In genomic region chr10:80537705-80538480, GRCh38 we compare ENCODE assay signal across 14 cellular contexts. TPM values are rescaled to one million over a fixed set of nuclear protein-coding genes. Genes with fewer than 3 reads are reported as not detected.
DNase-seq lines count a peak whose midpoint lies in the region; ATAC-seq, FAIRE-seq and TF ChIP-seq lines count a peak whose summit lies in the region.
"Had no signal": no experiment of that assay in that cellular context is flagged by ENCODE, and none has a peak within 500 bp of the region (broad histone marks: within the 10 kb centered on the region; RNA-seq: fewer than 3 reads in every experiment).

Gene SH2D4B, plus strand, starts transcription at chr10:80537902. Its CDS starts 430 bp downstream, at chr10:80538332.

- POLR2A ChIA-PET in Caco-2 (lab: Charles Lee) = no interaction called here

- intact Hi-C loops in Caco-2 (cut with micrococcal nuclease; ENCODE audit: unreplicated experiment) = no loop called here

- no CpG with 5 or more reads among the region's 19 CpGs for WGBS in neuronal stem cell (ENCODE audit: extremely low coverage in 2 of 2, insufficient read length in 2 of 2, insufficient replicate concordance in 1 of 2), 2 donors

- TF ChIP-seq CTCF in Caco-2 (IDR thresholded peaks at IDR 0.05; ENCODE audit: insufficient read depth in 1 of 2, low read depth in 1 of 2, low read length in 1 of 2, severe bottlenecking in 1 of 2, unreplicated experiment in 1 of 2) (no peak), coronary artery (IDR thresholded peaks at IDR 0.05) (no peak)

- no peak within 1 kb of the TSS for H4K8ac ChIP-seq in neuronal stem cell (ENCODE audit: low read depth, low read length)

- no peak within 1 kb of the TSS for H2BK12ac ChIP-seq in neuronal stem cell (ENCODE audit: low read length)

- H2BK5ac ChIP-seq in neuronal stem cell (ENCODE audit: low read length) = peak within 1 kb of the TSS; percentile 46

- peak within 1 kb of the TSS; percentile 81 for H3K4me3 Mint-ChIP-seq in Caco-2 (ENCODE audit: unreplicated experiment)

- CTCF ChIA-PET in Caco-2 (lab: Charles Lee) = no interaction called here

- no peaks in the 10 kb centered on the region for H3K27me3 ChIP-seq in Caco-2 (replicated peaks; ENCODE audit: control insufficient read depth, insufficient read depth, low read length)
- H3K27me3 ChIP-seq in neuronal stem cell (ENCODE audit: control insufficient read depth in 3 of 3, insufficient read depth in 3 of 3, low read depth in 1 of 3, low read length in 3 of 3) = no peaks in the 10 kb centered on the region

- no peaks in the 10 kb centered on the region for H3K27me3 Mint-ChIP-seq in Caco-2 (ENCODE audit: insufficient read depth, unreplicated experiment)

- no peak within 1 kb of the TSS for H3K9ac ChIP-seq in neuronal stem cell (ENCODE audit: low read depth, low read length, poor library complexity)

- peak within 1 kb of the TSS; percentile 34 for H3K23ac ChIP-seq in neuronal stem cell (ENCODE audit: low read depth, low read length, poor library complexity)

- H3K36me3 ChIP-seq in Caco-2 (ENCODE audit: control insufficient read depth, insufficient read depth, low read length) (no peaks in the 10 kb centered on the region), neuronal stem cell (replicated peaks in 1 of 2; ENCODE audit: control insufficient read depth in 2 of 2, insufficient read depth in 2 of 2, low read length in 2 of 2) (no peaks in the 10 kb centered on the region)

- H2AK5ac ChIP-seq in neuronal stem cell (ENCODE audit: low read depth, low read length) = no peak within 1 kb of the TSS

- peak within 1 kb of the TSS; percentile 2 for H2BK120ac ChIP-seq in neuronal stem cell (ENCODE audit: low read depth, low read length)

- H3K4me1 ChIP-seq in Caco-2 = peaks cover 4% of the 10 kb centered on the region; the same call in 1 of the 2 replicates
- peaks cover 0 to 16% of the 10 kb centered on the region in 2 donors for H3K4me1 ChIP-seq in neuronal stem cell (ENCODE audit: control insufficient read depth in 2 of 2, insufficient read depth in 1 of 2, low read depth in 1 of 2, low read length in 2 of 2)

- H3K79me1 ChIP-seq in neuronal stem cell (ENCODE audit: low read depth, low read length) = peaks cover 2% of the 10 kb centered on the region

- H2AFZ ChIP-seq in neuronal stem cell (ENCODE audit: low read length) = no peak within 1 kb of the TSS

- H2BK15ac ChIP-seq in neuronal stem cell (ENCODE audit: low read length) = peak within 1 kb of the TSS; percentile 73

- H3K27ac Mint-ChIP-seq in Caco-2 (ENCODE audit: unreplicated experiment) = no peak within 1 kb of the TSS

- no peak within 1 kb of the TSS for H3K4me2 ChIP-seq in neuronal stem cell (ENCODE audit: insufficient read depth, low read length, poor library complexity, severe bottlenecking)

- H3K9me3 Mint-ChIP-seq in Caco-2 (ENCODE audit: unreplicated experiment) = no peaks in the 10 kb centered on the region
- H3K9me3 Mint-ChIP-seq: neural crest cell had no signal

- no peaks in the 10 kb centered on the region for H3K9me3 ChIP-seq in Caco-2
- no peaks in the 10 kb centered on the region for H3K9me3 ChIP-seq in neuronal stem cell (replicated peaks in 1 of 2; ENCODE audit: control insufficient read depth in 2 of 2, insufficient read depth in 1 of 2, low read depth in 1 of 2, low read length in 2 of 2)

- H3K27ac ChIP-seq in coronary artery = no peak within 1 kb of the TSS
- no peak within 1 kb of the TSS for H3K27ac ChIP-seq in neuronal stem cell (replicated peaks; ENCODE audit: low read length)

- peak within 1 kb of the TSS; percentile 72 for H3K18ac ChIP-seq in neuronal stem cell (ENCODE audit: low read length)

- H3K4me1 Mint-ChIP-seq in Caco-2 (ENCODE audit: low read depth, unreplicated experiment) = no peaks in the 10 kb centered on the region
- H3K4me1 Mint-ChIP-seq: neural crest cell had no signal

- H3K4ac ChIP-seq in neuronal stem cell (ENCODE audit: low read length) = peak within 1 kb of the TSS; percentile 1

- peaks cover 11% of the 10 kb centered on the region for H3K36me3 Mint-ChIP-seq in Caco-2 (ENCODE audit: insufficient read depth, unreplicated experiment)

- H3K14ac ChIP-seq in neuronal stem cell (ENCODE audit: low read length) = peak within 1 kb of the TSS; percentile 31

- DNase-seq in Caco-2 (no peak), NCI-H2196 (lab: John Stamatoyannopoulos, UW; ENCODE audit: unreplicated experiment) (peak; percentile 13), coronary artery (ENCODE audit: low spot score) (peak; percentile 52), neuronal stem cell (ENCODE audit: low spot score) (no peak), NCI-H345 treated with DMSO at 0.1 percent for 48 hours (lab: John Stamatoyannopoulos, UW; ENCODE audit: unreplicated experiment) (no peak), SIG-M5 (lab: John Stamatoyannopoulos, UW) (no peak), GM12892 (ENCODE audit: insufficient read length) (no peak)
- DNase-seq: activated CD4-positive, CD25-positive, alpha-beta regulatory T cell treated with anti-CD3 and anti-CD28 coated beads, Interleukin-2, amount 50 U/mL, for 72 hours; DMS79; NCI-H1092 treated with DMSO at 0.1 percent for 48 hours; NCI-H69; SHP77 had no signal

- FAIRE-seq in GM12892 (lab: Jason Lieb, UNC) = no peak

- H3K4me3 ChIP-seq in Caco-2 (ENCODE audit: low read depth, low read length) (no peak within 1 kb of the TSS), coronary artery (no peak within 1 kb of the TSS), neuronal stem cell (ENCODE audit: low read length in 2 of 2) (no peak within 1 kb of the TSS)

- H4K91ac ChIP-seq in neuronal stem cell (ENCODE audit: low read depth, low read length, poor library complexity) = no peak within 1 kb of the TSS

- no peak for ATAC-seq in HG02973 (IDR thresholded peaks at IDR 0.05; ENCODE audit: unreplicated experiment)

- BruUV-seq in Caco-2 (replicated peaks; lab: Mats Ljungman, UMichigan) = no TSS peak

- TF ChIP-seq POLR2A in GM12892 (IDR thresholded peaks at IDR 0.05; ENCODE audit: low read depth, low read length) = no peak

RNA-seq across cellular contexts. Expression of gene SH2D4B, which starts in this region (rescaled TPM):
- 0.09 and 0.23 TPM in 2 replicates for total RNA-seq in Caco-2 (2022)
- polyA plus RNA-seq in neuronal stem cell (2013, experiment 1 of 2) = 0.04 TPM
- 0.04 TPM for polyA plus RNA-seq in neuronal stem cell (2013, experiment 2 of 2)
- 0.13 TPM for polyA plus RNA-seq in GM12892 (2012; ENCODE audit: missing spikeins)

Comparison
In these comparisons a context has a peak if more than half of its experiments do, and no peak if none do; other contexts are left out.
1. DNase-seq: peak in NCI-H2196 (single experiment) and coronary artery (single experiment); none in Caco-2 (0 of 2), neuronal stem cell (single experiment), NCI-H345 treated with DMSO at 0.1 percent for 48 hours (single experiment), SIG-M5 (single experiment) and GM12892 (single experiment).